ENCODE assay signal across 1 cellular context in genomic region chr1:47854552-47855144, GRCh38.
A peak's percentile ranks its signal among the peaks of the same experiment; 100 is the strongest.
TF ChIP-seq lines count a peak whose summit lies in the region.

No MANE protein-coding gene starts in this region.

TF ChIP-seq in HepG2, 621 proteins besides CTCF, POLR2A, EP300 and RAD21 (continued from another document):
- TF ChIP-seq ARID5B (CRISPR knock-in tag; IDR thresholded peaks at IDR 0.05) (0 out of 2 replicates have a peak, but pooled peaks have one; percentile 20), FOXP1 (IDR thresholded peaks at IDR 0.05) (no peak), FOXP1 (CRISPR knock-in tag; IDR thresholded peaks at IDR 0.05) (peak; percentile 32; the same call in 1 of the 2 replicates), ZMYM3 (CRISPR knock-in tag; IDR thresholded peaks at IDR 0.05) (0 out of 2 replicates have a peak, but pooled peaks have one; percentile 64), RBFOX2 (IDR thresholded peaks at IDR 0.05; ENCODE audit: low read depth, low read length) (no peak), ZXDC (CRISPR knock-in tag; IDR thresholded peaks at IDR 0.05) (no peak), FOXA3 (CRISPR knock-in tag; IDR thresholded peaks at IDR 0.05) (0 out of 2 replicates have a peak, but pooled peaks have one; percentile 28), ARID2 (CRISPR knock-in tag; IDR thresholded peaks at IDR 0.05; ENCODE audit: borderline replicate concordance) (no peak), HNF4G (IDR thresholded peaks at IDR 0.05; ENCODE audit: borderline replicate concordance, low read depth, low read length) (no peak), HNF4G (CRISPR knock-in tag; IDR thresholded peaks at IDR 0.05; ENCODE audit: borderline replicate concordance, low read depth) (no peak), ZNF687 (CRISPR knock-in tag; IDR thresholded peaks at IDR 0.05) (no peak), PAXIP1 (CRISPR knock-in tag; conservative IDR thresholded peaks at IDR 0.05) (peak; percentile 38; the same call in 1 of the 2 replicates), ZNF263 (CRISPR knock-in tag; IDR thresholded peaks at IDR 0.05) (no peak), RARA (CRISPR knock-in tag; IDR thresholded peaks at IDR 0.05) (peak; percentile 66), SIN3A (IDR thresholded peaks at IDR 0.05; ENCODE audit: borderline replicate concordance, low read depth, low read length) (no peak), FOXP4 (CRISPR knock-in tag; IDR thresholded peaks at IDR 0.05) (peak; percentile 80), MED1 (CRISPR knock-in tag; IDR thresholded peaks at IDR 0.05) (peak; percentile 51; the same call in 1 of the 2 replicates), ZNF704 (CRISPR knock-in tag; IDR thresholded peaks at IDR 0.05; ENCODE audit: borderline replicate concordance) (no peak), THRA (CRISPR knock-in tag; IDR thresholded peaks at IDR 0.05; ENCODE audit: borderline replicate concordance) (0 out of 2 replicates have a peak, but pooled peaks have one; percentile 43), HNF4A (CRISPR knock-in tag; IDR thresholded peaks at IDR 0.05) (peak; percentile 24; the same call in 1 of the 2 replicates)
